In the genomic region with DNA sequence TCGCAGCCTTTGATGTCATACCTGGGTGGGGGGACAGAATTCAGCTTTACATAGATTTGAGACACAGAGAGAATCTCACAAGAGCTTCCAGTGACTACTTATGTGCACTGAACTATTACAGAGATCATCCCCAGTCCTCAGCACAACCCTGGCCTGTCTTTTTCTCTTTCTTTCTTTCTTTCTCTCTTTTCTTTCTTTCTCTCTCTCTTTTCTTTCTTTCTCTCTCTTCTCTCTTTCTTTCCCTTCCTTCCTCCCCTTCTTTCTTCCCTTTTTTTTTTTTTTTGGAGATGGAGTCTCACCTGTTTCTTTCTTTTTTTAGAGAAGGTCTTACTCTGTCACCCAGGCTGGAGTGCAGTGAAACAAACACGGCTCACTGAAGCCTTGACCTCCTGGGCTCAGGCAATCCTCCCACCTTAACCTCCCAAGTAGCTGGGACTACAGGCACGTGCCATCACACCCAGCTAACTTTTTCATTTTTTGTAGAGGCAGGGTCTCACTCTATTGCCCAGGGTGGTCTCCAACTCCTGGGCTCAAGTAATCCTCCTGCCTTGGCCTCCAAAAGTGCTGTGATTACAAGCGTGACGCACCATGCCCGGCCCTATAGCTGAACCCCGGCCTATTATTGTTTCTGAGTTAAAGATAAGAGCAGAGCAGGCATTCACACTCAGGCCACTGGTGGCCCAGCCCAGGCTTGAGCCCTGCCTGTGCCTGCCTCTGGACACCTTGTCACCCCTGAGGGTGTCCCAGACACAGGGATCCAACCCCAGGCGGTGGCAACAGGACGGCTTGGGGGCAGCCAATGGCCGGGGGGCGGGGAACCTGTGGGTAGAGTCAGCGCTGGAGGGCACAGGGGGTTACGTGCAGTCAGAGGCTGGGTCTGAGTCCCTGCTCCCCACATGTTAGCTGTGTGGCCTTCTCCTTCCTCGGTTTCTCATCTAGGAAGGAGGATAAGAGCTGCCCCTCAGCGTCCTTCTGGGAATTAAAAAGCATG, we compare ENCODE assay signal across 9 cellular contexts. TPM values are rescaled to one million over a fixed set of nuclear protein-coding genes. Genes with fewer than 3 reads are reported as not detected.
DNase-seq lines count a peak whose midpoint lies in the region; ATAC-seq and TF ChIP-seq lines count a peak whose summit lies in the region.
"Had no signal": no experiment of that assay in that cellular context is flagged by ENCODE, and none has a peak within 500 bp of the region (broad histone marks: within the 10 kb centered on the region; RNA-seq: fewer than 3 reads in every experiment).

No MANE protein-coding gene starts in this region.

- POLR2A ChIA-PET in CD4-positive, alpha-beta T cell (lab: Charles Lee) = no interaction called here

- TF ChIP-seq CTCF in brain (conservative IDR thresholded peaks at IDR 0.05) (no peak), neural crest cell (conservative IDR thresholded peaks at IDR 0.05) (no peak)
- no peak for TF ChIP-seq CTCF in CD4-positive, alpha-beta T cell (IDR thresholded peaks at IDR 0.05)

- H3K4me3 Mint-ChIP-seq in IgD-negative memory B cell (peak overlapping the region in 3 of 4 donors; percentile 72 to 89 (median 78)), brain (peak overlapping the region in 3 of 5 experiments; percentile 65 to 77 (median 76)), neural crest cell (peak overlapping the region; percentile 23)
- no peak overlapping the region for H3K4me3 Mint-ChIP-seq in CD4-positive, alpha-beta T cell

- H3K27me3 ChIP-seq in CD4-positive, alpha-beta T cell (ENCODE audit: control insufficient read depth, insufficient read depth, low read length) = no peaks in the 10 kb centered on the region
- H3K27me3 ChIP-seq: body of pancreas had no signal

- ATAC-seq in HG03159 (IDR thresholded peaks at IDR 0.05; ENCODE audit: unreplicated experiment) = no peak
- ATAC-seq in CD4-positive, alpha-beta T cell (ENCODE audit: poor library complexity) = no peak
- no peak for ATAC-seq in GM18907 (IDR thresholded peaks at IDR 0.05; ENCODE audit: unreplicated experiment)
- ATAC-seq: sciatic nerve had no signal

- CTCF ChIA-PET in CD4-positive, alpha-beta T cell (lab: Charles Lee) = no interaction called here

- DNase-seq in neural crest cell (ENCODE audit: low read depth, low spot score) = no peak
- DNase-seq in CD4-positive, alpha-beta T cell = no peak
- DNase-seq: body of pancreas, hippocampal formation had no signal

- intact Hi-C loops in CD4-positive, alpha-beta T cell (cut with DNase I, micrococcal nuclease) = no loop called here

- H3K9me3 ChIP-seq in CD4-positive, alpha-beta T cell (ENCODE audit: control insufficient read depth, low read length) = no peaks in the 10 kb centered on the region
- H3K9me3 ChIP-seq: body of pancreas had no signal

- H3K27ac ChIP-seq in CD4-positive, alpha-beta T cell (ENCODE audit: low read depth, low read length) = no peak overlapping the region
- H3K27ac ChIP-seq: body of pancreas had no signal

- peaks cover 9 to 15% (median 10%) of the 10 kb centered on the region in 3 donors for H3K4me1 Mint-ChIP-seq in IgD-negative memory B cell
- H3K4me1 Mint-ChIP-seq in brain = peaks cover 15% of the 10 kb centered on the region
- H3K4me1 Mint-ChIP-seq in neural crest cell = peaks cover 13% of the 10 kb centered on the region
- H3K4me1 Mint-ChIP-seq in CD4-positive, alpha-beta T cell (ENCODE audit: low read depth) = peaks cover 29% of the 10 kb centered on the region

- H3K36me3 Mint-ChIP-seq in IgD-negative memory B cell (peaks cover 2% of the 10 kb centered on the region), brain (no peaks in the 10 kb centered on the region), neural crest cell (ENCODE audit: low read depth) (no peaks in the 10 kb centered on the region)
- H3K36me3 Mint-ChIP-seq in CD4-positive, alpha-beta T cell (ENCODE audit: low read depth) = no peaks in the 10 kb centered on the region

- H3K27me3 Mint-ChIP-seq in IgD-negative memory B cell (peaks cover 1% of the 10 kb centered on the region), brain (peaks cover 77% of the 10 kb centered on the region), neural crest cell (ENCODE audit: low read depth) (peaks cover 88% of the 10 kb centered on the region)
- peaks cover 4% of the 10 kb centered on the region for H3K27me3 Mint-ChIP-seq in CD4-positive, alpha-beta T cell

- H3K9me3 Mint-ChIP-seq in IgD-negative memory B cell (no peaks in the 10 kb centered on the region), brain (no peaks in the 10 kb centered on the region), neural crest cell (no peaks in the 10 kb centered on the region)
- no peaks in the 10 kb centered on the region for H3K9me3 Mint-ChIP-seq in CD4-positive, alpha-beta T cell

- peak overlapping the region in 1 of 3 donors; percentile 45 for H3K27ac Mint-ChIP-seq in IgD-negative memory B cell
- peak overlapping the region in 1 of 5 experiments; percentile 60 for H3K27ac Mint-ChIP-seq in brain
- H3K27ac Mint-ChIP-seq in neural crest cell (ENCODE audit: unreplicated experiment) = no peak overlapping the region
- no peak overlapping the region for H3K27ac Mint-ChIP-seq in CD4-positive, alpha-beta T cell

RNA-seq across cellular contexts. Expression of a gene that starts 4.3 kb away (rescaled TPM):
- polyA plus RNA-seq in IgD-negative memory B cell (1.1 TPM), brain (ENCODE audit: insufficient read depth, low read depth, low replicate concordance) (2.4 TPM)
- 2.6 and 3.4 TPM in 2 replicates for total RNA-seq in neural crest cell
- 1 to 10 TPM; 2.9 to 3.3 TPM for total RNA-seq in CD4-positive, alpha-beta T cell

RNA-seq across cellular contexts. Expression of a gene that starts 9.4 kb away (rescaled TPM):
- 32.5 TPM for polyA plus RNA-seq in IgD-negative memory B cell
- polyA plus RNA-seq in brain (ENCODE audit: insufficient read depth, low read depth, low replicate concordance) = 19.2 TPM
- total RNA-seq in neural crest cell = 12.6 and 14.5 TPM in 2 replicates
- 10 to 100 TPM; 28.7 to 30.2 TPM for total RNA-seq in CD4-positive, alpha-beta T cell

RNA-seq across cellular contexts. Expression of a gene that starts 11.4 kb away (rescaled TPM):
- polyA plus RNA-seq in IgD-negative memory B cell = 44.9 TPM
- 144 TPM for polyA plus RNA-seq in brain (ENCODE audit: insufficient read depth, low read depth, low replicate concordance)
- total RNA-seq in neural crest cell = 52.2 and 59.1 TPM in 2 replicates
- total RNA-seq in CD4-positive, alpha-beta T cell = 10 to 100 TPM; 41.7 to 47.6 TPM

RNA-seq across cellular contexts. Expression of a gene that starts 26.9 kb away (rescaled TPM):
- polyA plus RNA-seq in IgD-negative memory B cell (38.9 TPM), brain (ENCODE audit: insufficient read depth, low read depth, low replicate concordance) (83.6 TPM)
- total RNA-seq in neural crest cell = 25.4 and 27.4 TPM in 2 replicates
- total RNA-seq in CD4-positive, alpha-beta T cell = 10 to 100 TPM; 93.1 to 97.5 TPM

RNA-seq across cellular contexts. Expression of a gene that starts 48.8 kb away (rescaled TPM):
- polyA plus RNA-seq in IgD-negative memory B cell (0.10 TPM), brain (ENCODE audit: insufficient read depth, low read depth, low replicate concordance) (245 TPM)
- total RNA-seq in neural crest cell = 39.6 and 45.5 TPM in 2 replicates
- 10 to 100 TPM; 46.7 to 52.6 TPM for total RNA-seq in CD4-positive, alpha-beta T cell
